In the genomic region with DNA sequence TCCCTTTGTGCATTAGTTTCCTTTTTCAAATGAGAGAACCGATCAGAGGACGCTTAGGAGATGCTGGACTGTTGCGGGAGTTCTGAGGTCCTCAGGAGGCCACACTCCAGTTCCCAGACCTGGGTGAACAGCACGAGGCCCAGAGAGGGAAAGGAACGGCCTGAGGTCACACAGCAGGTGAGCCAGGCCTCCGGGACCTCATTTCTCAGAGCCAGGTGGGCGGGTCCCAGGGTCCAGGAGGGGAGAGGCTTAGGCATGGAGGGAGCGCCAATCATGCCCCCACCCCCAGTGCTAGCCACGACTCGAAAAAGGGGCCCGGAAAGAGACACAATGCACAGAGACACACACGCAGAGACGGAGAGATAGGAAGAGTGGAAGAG, we compare ENCODE assay signal across 11 cellular contexts. TPM values are rescaled to one million over a fixed set of nuclear protein-coding genes. Genes with fewer than 3 reads are reported as not detected.
DNase-seq lines count a peak whose midpoint lies in the region; ATAC-seq and TF ChIP-seq lines count a peak whose summit lies in the region.
"Had no signal": no experiment of that assay in that cellular context is flagged by ENCODE, and none has a peak within 500 bp of the region (broad histone marks: within the 10 kb centered on the region; RNA-seq: fewer than 3 reads in every experiment).

No MANE protein-coding gene starts in this region.

- H3K36me3 ChIP-seq in NT2/D1 (ENCODE audit: insufficient read depth, insufficient read length, low read length) (peaks cover 2% of the 10 kb centered on the region), iPS-20b (ENCODE audit: insufficient read depth, low read depth, low read length) (no peaks in the 10 kb centered on the region)
- H3K36me3 ChIP-seq: transverse colon had no signal

- intact Hi-C loops in CD14-positive monocyte (cut with micrococcal nuclease), result no loop called here

- H3K9me3 ChIP-seq in NT2/D1 (ENCODE audit: insufficient read depth, low read length), result no peaks in the 10 kb centered on the region
- no peaks in the 10 kb centered on the region; the same call in 1 of the 2 replicates for H3K9me3 ChIP-seq in iPS-20b (ENCODE audit: insufficient read depth, low read depth, low read length)
- H3K9me3 ChIP-seq: heart right ventricle, transverse colon had no signal

- no peak overlapping the region for H3K27ac ChIP-seq in iPS-20b (ENCODE audit: low read length)
- H3K27ac ChIP-seq: heart right ventricle, transverse colon had no signal

- peaks cover 16% of the 10 kb centered on the region for H3K4me1 ChIP-seq in NT2/D1 (ENCODE audit: insufficient read depth, insufficient read length)
- H3K4me1 ChIP-seq in iPS-20b (ENCODE audit: insufficient read depth, low read length), result no peaks in the 10 kb centered on the region

- H3K9me3 Mint-ChIP-seq in CD14-positive monocyte, result peaks cover 5 to 22% (median 11%) of the 10 kb centered on the region in 7 donors
- H3K9me3 Mint-ChIP-seq: IgD-negative memory B cell had no signal

- H3K4me3 ChIP-seq in NT2/D1 (ENCODE audit: insufficient read length, low read depth) (peak overlapping the region; percentile 33), iPS-20b (ENCODE audit: low read length) (peak overlapping the region; percentile 60; the same call in 1 of the 2 replicates)

- no peak for TF ChIP-seq CTCF in CD14-positive monocyte (IDR thresholded peaks at IDR 0.05)

- peak overlapping the region; percentile 71 for H3K9ac ChIP-seq in NT2/D1 (ENCODE audit: insufficient read length, low read depth)
- no peak overlapping the region; the same call in 1 of the 2 replicates for H3K9ac ChIP-seq in iPS-20b (ENCODE audit: low read depth, low read length)

- H3K36me3 Mint-ChIP-seq in CD14-positive monocyte, result peaks cover 7 to 10% of the 10 kb centered on the region in 2 donors
- H3K36me3 Mint-ChIP-seq: IgD-negative memory B cell had no signal

- H3K27ac Mint-ChIP-seq in CD14-positive monocyte, result peak overlapping the region in 2 of 7 donors; percentile 16 to 75

- ATAC-seq in GM19324 (IDR thresholded peaks at IDR 0.05; ENCODE audit: low FRiP score, unreplicated experiment) (no peak), GM19035 (IDR thresholded peaks at IDR 0.05; ENCODE audit: unreplicated experiment) (no peak)

- peak overlapping the region; percentile 64 to 85 for H3K4me3 Mint-ChIP-seq in CD14-positive monocyte

- peaks cover 24% of the 10 kb centered on the region for H3K4me1 Mint-ChIP-seq in CD14-positive monocyte

- H3K27me3 Mint-ChIP-seq in CD14-positive monocyte (ENCODE audit: low read depth in 3 of 3), result peaks cover 48 to 74% (median 58%) of the 10 kb centered on the region in 3 donors

- H3K27me3 ChIP-seq in NT2/D1 (ENCODE audit: insufficient read depth, insufficient read length) (peaks cover 31% of the 10 kb centered on the region), iPS-20b (ENCODE audit: insufficient read depth, low read length) (peaks cover 52% of the 10 kb centered on the region)

- DNase-seq in CD14-positive monocyte (ENCODE audit: low spot score) (no peak), NT2/D1 (ENCODE audit: low read depth, low spot score) (no peak), NCI-H2029 treated with DMSO at 0.1 percent for 48 hours (lab: John Stamatoyannopoulos, UW) (no peak)
- DNase-seq: GOT3, NCI-H2029 had no signal

RNA-seq across cellular contexts. Expression of gene ELAVL3, which starts 1.8 kb away (rescaled TPM):
- polyA plus RNA-seq in CD14-positive monocyte, result not detected
- polyA plus RNA-seq: IgD-negative memory B cell had no signal

RNA-seq across cellular contexts. Expression of gene ZNF653, which starts 26.6 kb away (rescaled TPM):
- 1 to 10 TPM in 1 of 2 donors, under 1 TPM in 1; 0.88 to 1.2 TPM for polyA plus RNA-seq in CD14-positive monocyte

RNA-seq across cellular contexts. Expression of gene PRKCSH, which starts 43.6 kb away (rescaled TPM):
- 10 to 100 TPM; 24.9 to 28.4 TPM for polyA plus RNA-seq in CD14-positive monocyte

RNA-seq across cellular contexts. Expression of gene ODAD3, which starts 44.2 kb away (rescaled TPM):
- under 1 TPM; 0.43 to 0.61 TPM for polyA plus RNA-seq in CD14-positive monocyte

RNA-seq across cellular contexts. Expression of gene ECSIT, which starts 49.9 kb away (rescaled TPM):
- polyA plus RNA-seq in CD14-positive monocyte, result 10 to 100 TPM; 26.4 to 28.3 TPM
